Comparison of ENCODE assay signal across 14 cellular contexts in the genomic region with DNA sequence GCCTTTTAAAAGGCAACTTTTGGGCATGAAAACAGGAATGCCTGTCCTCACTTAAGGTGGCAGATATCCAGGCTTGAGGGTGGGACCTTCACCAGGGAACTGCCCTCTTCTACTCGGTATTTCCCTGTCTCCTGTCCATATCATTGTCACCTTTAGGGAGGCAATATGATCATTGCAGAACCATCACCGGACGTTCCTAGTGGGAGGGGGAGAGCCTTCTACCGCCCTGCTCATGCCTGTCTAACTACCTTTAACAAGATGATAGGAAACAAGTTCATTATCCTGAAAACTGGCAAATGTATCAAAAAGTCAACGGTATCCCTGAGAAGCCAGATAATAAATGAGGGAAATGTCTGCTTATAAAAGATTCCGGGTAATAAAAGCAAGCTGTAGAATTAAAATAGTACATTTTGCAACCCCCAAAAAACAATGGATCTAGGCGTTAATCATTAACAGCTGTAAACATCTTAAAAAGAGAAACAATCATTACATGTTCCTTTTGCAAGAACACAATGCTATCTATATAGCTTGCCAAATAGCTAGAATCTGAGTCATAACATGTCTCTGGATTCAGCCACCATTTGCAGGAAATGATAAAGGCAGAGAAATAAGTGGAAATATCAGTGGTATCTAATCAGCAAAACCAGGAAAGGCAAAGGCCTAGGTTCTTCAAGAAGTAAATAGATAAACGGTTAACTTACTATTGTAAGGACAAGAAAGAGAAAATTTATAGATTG.
DNase-seq lines count a peak whose midpoint lies in the region; ATAC-seq and TF ChIP-seq lines count a peak whose summit lies in the region.
"Had no signal": no experiment of that assay in that cellular context is flagged by ENCODE, and none has a peak within 500 bp of the region (broad histone marks: within the 10 kb centered on the region; RNA-seq: fewer than 3 reads in every experiment).

No MANE protein-coding gene starts in this region.

- H3K9ac ChIP-seq in mesenchymal stem cell (ENCODE audit: low read length): no peak overlapping the region

- no peaks in the 10 kb centered on the region for H3K79me1 ChIP-seq in mesenchymal stem cell (replicated peaks; ENCODE audit: low read length, poor library complexity, severe bottlenecking)

- H4K91ac ChIP-seq in mesenchymal stem cell (ENCODE audit: low read length): no peak overlapping the region

- H3K36me3 ChIP-seq in mesenchymal stem cell (ENCODE audit: control insufficient read depth in 1 of 2, insufficient read depth in 2 of 2, low read depth in 1 of 2, low read length in 2 of 2): no peaks in the 10 kb centered on the region
- no peaks in the 10 kb centered on the region for H3K36me3 ChIP-seq in upper lobe of right lung
- H3K36me3 ChIP-seq: tibial artery had no signal

- H2BK12ac ChIP-seq in mesenchymal stem cell (ENCODE audit: low read length in 2 of 2): peak overlapping the region in 1 of 2 experiments; percentile 15

- H3K4me2 ChIP-seq in mesenchymal stem cell (ENCODE audit: low read length, poor library complexity, severe bottlenecking): no peak overlapping the region

- intact Hi-C loops in upper lobe of right lung (cut with DNase I): no loop called here

- peaks cover 2% of the 10 kb centered on the region for H3K9me3 ChIP-seq in mesenchymal stem cell (ENCODE audit: control insufficient read depth, low read length)
- H3K9me3 ChIP-seq in upper lobe of right lung: no peaks in the 10 kb centered on the region
- H3K9me3 ChIP-seq: tibial artery had no signal

- H2AFZ ChIP-seq in mesenchymal stem cell (ENCODE audit: low read depth, low read length): no peak overlapping the region

- DNase-seq in AG20443 (ENCODE audit: low spot score): peak; percentile 49
- DNase-seq in LNCaP clone FGC (ENCODE audit: low read depth): peak; percentile 15
- DNase-seq in dedifferentiated amniotic fluid mesenchymal stem cell (ENCODE audit: extremely low spot score): peak; percentile 49
- DNase-seq in mesenchymal stem cell: peak; percentile 54
- DNase-seq in NCI-H2171 treated with DMSO at 0.1 percent for 48 hours (lab: John Stamatoyannopoulos, UW): no peak
- no peak for DNase-seq in upper lobe of right lung
- DNase-seq in SK-N-DZ (ENCODE audit: low spot score): no peak
- DNase-seq: activated CD4-positive, alpha-beta memory T cell treated with anti-CD3 and anti-CD28 coated beads for 36 hours; activated naive CD4-positive, alpha-beta T cell; NCI-H1048; NCI-H774; tibial artery had no signal

- no peak overlapping the region for H2BK5ac ChIP-seq in mesenchymal stem cell (ENCODE audit: low read depth, low read length, poor library complexity, severe bottlenecking)

- H3K27ac ChIP-seq in mesenchymal stem cell (ENCODE audit: low read length, poor library complexity, severe bottlenecking): no peak overlapping the region
- H3K27ac ChIP-seq in upper lobe of right lung: no peak overlapping the region
- H3K27ac ChIP-seq: tibial artery had no signal

- H2BK120ac ChIP-seq in mesenchymal stem cell (ENCODE audit: low read depth, low read length): no peak overlapping the region

- no peak for TF ChIP-seq CTCF in LNCaP clone FGC (IDR thresholded peaks at IDR 0.05; ENCODE audit: control insufficient read depth, extremely low read depth, insufficient read depth)
- no peak for TF ChIP-seq CTCF in upper lobe of right lung (IDR thresholded peaks at IDR 0.05)

- no peak overlapping the region for H4K8ac ChIP-seq in mesenchymal stem cell (ENCODE audit: low read length)

- H3K27me3 ChIP-seq in mesenchymal stem cell (ENCODE audit: control insufficient read depth in 1 of 2, insufficient read depth in 1 of 2, low read length in 2 of 2) (no peaks in the 10 kb centered on the region), upper lobe of right lung (no peaks in the 10 kb centered on the region)
- H3K27me3 ChIP-seq: tibial artery had no signal

- H3K4me3 ChIP-seq in LNCaP clone FGC (ENCODE audit: low read depth, low read length): no peak overlapping the region
- no peak overlapping the region for H3K4me3 ChIP-seq in mesenchymal stem cell (ENCODE audit: insufficient read depth in 1 of 2, low read depth in 1 of 2, low read length in 2 of 2)
- no peak overlapping the region for H3K4me3 ChIP-seq in upper lobe of right lung
- H3K4me3 ChIP-seq: skin epidermis, tibial artery had no signal

- H3K14ac ChIP-seq in mesenchymal stem cell (ENCODE audit: low read length in 2 of 2): no peak overlapping the region

- no peak overlapping the region for H2AK5ac ChIP-seq in mesenchymal stem cell (ENCODE audit: low read length, severe bottlenecking)

- H3K4me1 ChIP-seq in mesenchymal stem cell (ENCODE audit: control insufficient read depth, insufficient read depth, low read depth, low read length) (peaks cover 2% of the 10 kb centered on the region), upper lobe of right lung (no peaks in the 10 kb centered on the region)
- H3K4me1 ChIP-seq: tibial artery had no signal

- no peak overlapping the region for H2BK15ac ChIP-seq in mesenchymal stem cell (ENCODE audit: low read depth, poor library complexity, severe bottlenecking)

- WGBS in mesenchymal stem cell: 79% methylated on average over 7 of the region's 8 CpGs

- ATAC-seq in upper lobe of right lung (no peak), GM18870 (IDR thresholded peaks at IDR 0.05; ENCODE audit: unreplicated experiment) (no peak)

- no peak overlapping the region for H3K4ac ChIP-seq in mesenchymal stem cell (ENCODE audit: low read depth in 1 of 2, low read length in 2 of 2)

- no peak overlapping the region for H3K23ac ChIP-seq in mesenchymal stem cell (ENCODE audit: low read length in 2 of 2)

- H3K18ac ChIP-seq in mesenchymal stem cell (ENCODE audit: low read depth in 1 of 2, low read length in 2 of 2): peak overlapping the region in 1 of 2 experiments; percentile 14

Comparison
In these comparisons a context has a peak if more than half of its experiments do, and no peak if none do; other contexts are left out.
1. DNase-seq: peak in AG20443 (single experiment), LNCaP clone FGC (single experiment), dedifferentiated amniotic fluid mesenchymal stem cell (single experiment) and mesenchymal stem cell (single experiment); none in NCI-H2171 treated with DMSO at 0.1 percent for 48 hours (single experiment), upper lobe of right lung (single experiment) and SK-N-DZ (single experiment).